ENCODE assay signal across 1 cellular context in the genomic region with DNA sequence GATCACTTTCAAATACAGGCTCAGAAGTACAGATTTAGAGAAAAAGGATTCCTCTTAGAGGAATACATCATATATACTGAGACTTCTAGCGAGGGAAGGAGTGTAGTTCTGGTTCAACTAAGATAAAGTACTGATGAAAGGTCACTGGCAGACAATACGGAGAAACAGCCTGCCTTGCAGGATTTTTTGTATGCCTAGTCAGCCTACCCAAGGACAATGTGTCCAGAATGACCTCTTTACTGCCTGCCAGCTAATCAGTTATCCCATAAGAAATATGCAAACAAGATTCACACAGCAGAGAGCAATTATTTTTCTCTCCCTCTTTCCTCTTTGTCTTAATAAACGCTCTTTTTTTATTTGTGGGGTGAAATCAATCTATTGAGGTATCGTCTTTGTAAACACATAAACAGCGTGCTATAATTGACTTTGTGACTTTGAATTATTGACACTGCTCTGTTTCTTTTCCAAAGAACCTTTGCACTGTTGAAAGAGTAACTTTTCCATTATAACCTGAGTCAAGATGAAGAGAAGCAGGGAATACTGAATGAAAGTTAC.
A peak's percentile ranks its signal among the peaks of the same experiment; 100 is the strongest.
TF ChIP-seq lines count a peak whose summit lies in the region.

No MANE protein-coding gene starts in this region.

TF ChIP-seq in HepG2, 621 proteins besides CTCF, POLR2A, EP300 and RAD21 (continued from another document and continues in another):
- no peak for TF ChIP-seq ZNF660 (CRISPR knock-in tag; IDR thresholded peaks at IDR 0.05; ENCODE audit: borderline replicate concordance, low read depth)
- TF ChIP-seq, protein P1, sequence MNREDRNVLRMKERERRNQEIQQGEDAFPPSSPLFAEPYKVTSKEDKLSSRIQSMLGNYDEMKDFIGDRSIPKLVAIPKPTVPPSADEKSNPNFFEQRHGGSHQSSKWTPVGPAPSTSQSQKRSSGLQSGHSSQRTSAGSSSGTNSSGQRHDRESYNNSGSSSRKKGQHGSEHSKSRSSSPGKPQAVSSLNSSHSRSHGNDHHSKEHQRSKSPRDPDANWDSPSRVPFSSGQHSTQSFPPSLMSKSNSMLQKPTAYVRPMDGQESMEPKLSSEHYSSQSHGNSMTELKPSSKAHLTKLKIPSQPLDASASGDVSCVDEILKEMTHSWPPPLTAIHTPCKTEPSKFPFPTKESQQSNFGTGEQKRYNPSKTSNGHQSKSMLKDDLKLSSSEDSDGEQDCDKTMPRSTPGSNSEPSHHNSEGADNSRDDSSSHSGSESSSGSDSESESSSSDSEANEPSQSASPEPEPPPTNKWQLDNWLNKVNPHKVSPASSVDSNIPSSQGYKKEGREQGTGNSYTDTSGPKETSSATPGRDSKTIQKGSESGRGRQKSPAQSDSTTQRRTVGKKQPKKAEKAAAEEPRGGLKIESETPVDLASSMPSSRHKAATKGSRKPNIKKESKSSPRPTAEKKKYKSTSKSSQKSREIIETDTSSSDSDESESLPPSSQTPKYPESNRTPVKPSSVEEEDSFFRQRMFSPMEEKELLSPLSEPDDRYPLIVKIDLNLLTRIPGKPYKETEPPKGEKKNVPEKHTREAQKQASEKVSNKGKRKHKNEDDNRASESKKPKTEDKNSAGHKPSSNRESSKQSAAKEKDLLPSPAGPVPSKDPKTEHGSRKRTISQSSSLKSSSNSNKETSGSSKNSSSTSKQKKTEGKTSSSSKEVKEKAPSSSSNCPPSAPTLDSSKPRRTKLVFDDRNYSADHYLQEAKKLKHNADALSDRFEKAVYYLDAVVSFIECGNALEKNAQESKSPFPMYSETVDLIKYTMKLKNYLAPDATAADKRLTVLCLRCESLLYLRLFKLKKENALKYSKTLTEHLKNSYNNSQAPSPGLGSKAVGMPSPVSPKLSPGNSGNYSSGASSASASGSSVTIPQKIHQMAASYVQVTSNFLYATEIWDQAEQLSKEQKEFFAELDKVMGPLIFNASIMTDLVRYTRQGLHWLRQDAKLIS (CRISPR knock-in tag; IDR thresholded peaks at IDR 0.05) = no peak
- TF ChIP-seq ZNF841 (CRISPR knock-in tag; IDR thresholded peaks at IDR 0.05; ENCODE audit: borderline replicate concordance) = no peak
- TF ChIP-seq CCDC6 (CRISPR knock-in tag; IDR thresholded peaks at IDR 0.05) = no peak
- no peak for TF ChIP-seq ZNF737 (CRISPR knock-in tag; IDR thresholded peaks at IDR 0.05; ENCODE audit: borderline replicate concordance)
- TF ChIP-seq ZNF143 (CRISPR knock-in tag; IDR thresholded peaks at IDR 0.05) = no peak
- no peak for TF ChIP-seq ZNF740 (CRISPR knock-in tag; IDR thresholded peaks at IDR 0.05)
- peak; percentile 43; the same call in 1 of the 2 replicates for TF ChIP-seq ATF1 (CRISPR knock-in tag; IDR thresholded peaks at IDR 0.05)
- 0 out of 2 replicates have a peak, but pooled peaks have one; percentile 23 for TF ChIP-seq ZSCAN9 (CRISPR knock-in tag; IDR thresholded peaks at IDR 0.05; ENCODE audit: borderline replicate concordance)
- TF ChIP-seq ZNF652 (CRISPR knock-in tag; IDR thresholded peaks at IDR 0.05; ENCODE audit: borderline replicate concordance, low read depth) = 0 out of 2 replicates have a peak, but pooled peaks have one; percentile 24
- TF ChIP-seq ZNF335 (CRISPR knock-in tag; IDR thresholded peaks at IDR 0.05) = peak; percentile 60; the same call in 1 of the 2 replicates
- TF ChIP-seq MYNN (CRISPR knock-in tag; IDR thresholded peaks at IDR 0.05; ENCODE audit: low read depth) = no peak
- TF ChIP-seq, protein P2, sequence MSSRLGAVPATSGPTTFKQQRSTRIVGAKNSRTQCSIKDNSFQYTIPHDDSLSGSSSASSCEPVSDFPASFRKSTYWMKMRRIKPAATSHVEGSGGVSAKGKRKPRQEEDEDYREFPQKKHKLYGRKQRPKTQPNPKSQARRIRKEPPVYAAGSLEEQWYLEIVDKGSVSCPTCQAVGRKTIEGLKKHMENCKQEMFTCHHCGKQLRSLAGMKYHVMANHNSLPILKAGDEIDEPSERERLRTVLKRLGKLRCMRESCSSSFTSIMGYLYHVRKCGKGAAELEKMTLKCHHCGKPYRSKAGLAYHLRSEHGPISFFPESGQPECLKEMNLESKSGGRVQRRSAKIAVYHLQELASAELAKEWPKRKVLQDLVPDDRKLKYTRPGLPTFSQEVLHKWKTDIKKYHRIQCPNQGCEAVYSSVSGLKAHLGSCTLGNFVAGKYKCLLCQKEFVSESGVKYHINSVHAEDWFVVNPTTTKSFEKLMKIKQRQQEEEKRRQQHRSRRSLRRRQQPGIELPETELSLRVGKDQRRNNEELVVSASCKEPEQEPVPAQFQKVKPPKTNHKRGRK (CRISPR knock-in tag; IDR thresholded peaks at IDR 0.05) = no peak
- TF ChIP-seq TCF7 (IDR thresholded peaks at IDR 0.05; ENCODE audit: low read depth) = 0 out of 2 replicates have a peak, but pooled peaks have one; percentile 17
- no peak for TF ChIP-seq GABPA (IDR thresholded peaks at IDR 0.05; ENCODE audit: low read depth, low read length)
- peak; percentile 13; the same call in 1 of the 2 replicates for TF ChIP-seq GABPA (CRISPR knock-in tag; IDR thresholded peaks at IDR 0.05; ENCODE audit: low read depth)
- TF ChIP-seq DMAP1 (CRISPR knock-in tag; IDR thresholded peaks at IDR 0.05) = 0 out of 2 replicates have a peak, but pooled peaks have one; percentile 35
- no peak for TF ChIP-seq MAFG (CRISPR knock-in tag; IDR thresholded peaks at IDR 0.05)
- no peak; a peak in 1 of 4 replicates for TF ChIP-seq HMGXB4 (CRISPR knock-in tag; IDR thresholded peaks at IDR 0.05; ENCODE audit: borderline replicate concordance in 1 of 2, low read depth in 1 of 2)
- TF ChIP-seq MAFK (conservative IDR thresholded peaks at IDR 0.05 in 1 of 2, IDR thresholded peaks at IDR 0.05 in 1 of 2; ENCODE audit: low read length in 2 of 2) = peak; percentile 69 to 76
- peak; percentile 82 for TF ChIP-seq MAFF (IDR thresholded peaks at IDR 0.05; ENCODE audit: low read depth, low read length)
- TF ChIP-seq SETDB1 (CRISPR knock-in tag; IDR thresholded peaks at IDR 0.05; ENCODE audit: borderline replicate concordance) = no peak
- TF ChIP-seq ZNF275 (CRISPR knock-in tag; IDR thresholded peaks at IDR 0.05; ENCODE audit: borderline replicate concordance) = no peak
- TF ChIP-seq BCL6 (CRISPR knock-in tag; IDR thresholded peaks at IDR 0.05) = peak; percentile 37
- TF ChIP-seq DRAP1 (CRISPR knock-in tag; IDR thresholded peaks at IDR 0.05) = peak; percentile 38; the same call in 1 of the 2 replicates
- TF ChIP-seq TFDP2 (CRISPR knock-in tag; IDR thresholded peaks at IDR 0.05) = peak; percentile 42; the same call in 1 of the 2 replicates
- peak; percentile 52 for TF ChIP-seq SAP130 (CRISPR knock-in tag; IDR thresholded peaks at IDR 0.05; ENCODE audit: low read depth)
- TF ChIP-seq DPF2 (CRISPR knock-in tag; IDR thresholded peaks at IDR 0.05; ENCODE audit: borderline replicate concordance, low read depth) = no peak
- TF ChIP-seq CBX2 (IDR thresholded peaks at IDR 0.05; ENCODE audit: low read depth, low read length) = no peak
- TF ChIP-seq CBX2 (CRISPR knock-in tag; IDR thresholded peaks at IDR 0.05; ENCODE audit: low read depth) = no peak
- TF ChIP-seq, protein P3, sequence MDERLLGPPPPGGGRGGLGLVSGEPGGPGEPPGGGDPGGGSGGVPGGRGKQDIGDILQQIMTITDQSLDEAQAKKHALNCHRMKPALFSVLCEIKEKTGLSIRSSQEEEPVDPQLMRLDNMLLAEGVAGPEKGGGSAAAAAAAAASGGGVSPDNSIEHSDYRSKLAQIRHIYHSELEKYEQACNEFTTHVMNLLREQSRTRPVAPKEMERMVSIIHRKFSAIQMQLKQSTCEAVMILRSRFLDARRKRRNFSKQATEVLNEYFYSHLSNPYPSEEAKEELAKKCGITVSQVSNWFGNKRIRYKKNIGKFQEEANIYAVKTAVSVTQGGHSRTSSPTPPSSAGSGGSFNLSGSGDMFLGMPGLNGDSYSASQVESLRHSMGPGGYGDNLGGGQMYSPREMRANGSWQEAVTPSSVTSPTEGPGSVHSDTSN (CRISPR knock-in tag; IDR thresholded peaks at IDR 0.05) = no peak
- TF ChIP-seq NCOA1 (CRISPR knock-in tag; IDR thresholded peaks at IDR 0.05) = 0 out of 2 replicates have a peak, but pooled peaks have one; percentile 5
- TF ChIP-seq ZBTB10 (CRISPR knock-in tag; IDR thresholded peaks at IDR 0.05; ENCODE audit: borderline replicate concordance) = peak; percentile 77
- no peak for TF ChIP-seq ZNF7 (CRISPR knock-in tag; IDR thresholded peaks at IDR 0.05)
- no peak for TF ChIP-seq TERF1 (CRISPR knock-in tag; IDR thresholded peaks at IDR 0.05)
- no peak for TF ChIP-seq ZNF577 (CRISPR knock-in tag; IDR thresholded peaks at IDR 0.05; ENCODE audit: borderline replicate concordance, low read depth)
- no peak for TF ChIP-seq SRSF1 (optimal IDR thresholded peaks at IDR 0.05; ENCODE audit: low read depth, low read length)
- no peak for TF ChIP-seq SRY (CRISPR knock-in tag; IDR thresholded peaks at IDR 0.05)
- peak; percentile 84 for TF ChIP-seq SOX5 (CRISPR knock-in tag; IDR thresholded peaks at IDR 0.05; ENCODE audit: borderline replicate concordance)
